20 cellular contexts compared by ENCODE assay signal in the genomic region with DNA sequence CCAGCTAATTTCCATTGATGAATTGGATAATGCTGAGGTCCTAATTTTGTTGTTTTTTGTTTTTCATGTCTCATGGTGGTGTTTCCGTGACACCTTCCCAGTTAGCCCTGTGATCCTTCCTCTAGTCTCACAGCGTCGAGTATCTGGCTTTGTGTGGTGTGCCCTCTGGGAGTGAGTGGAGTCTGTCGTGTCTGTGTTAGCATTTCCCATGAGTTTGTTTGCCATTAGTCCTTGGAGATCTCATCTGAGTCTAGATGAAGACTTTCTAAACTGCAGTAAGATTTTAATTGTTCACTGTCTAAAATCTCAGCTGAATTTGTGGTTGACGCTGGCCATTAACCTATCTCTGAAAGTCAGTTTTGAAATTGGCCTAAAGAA.
DNase-seq lines count a peak whose midpoint lies in the region; ATAC-seq and TF ChIP-seq lines count a peak whose summit lies in the region.
"Had no signal": no experiment of that assay in that cellular context is flagged by ENCODE, and none has a peak within 500 bp of the region (broad histone marks: within the 10 kb centered on the region; RNA-seq: fewer than 3 reads in every experiment).

No MANE protein-coding gene starts in this region.

- no peaks in the 10 kb centered on the region for H3K36me3 Mint-ChIP-seq in type B pancreatic cell

- no peaks in the 10 kb centered on the region for H3K9me3 Mint-ChIP-seq in type B pancreatic cell
- H3K9me3 Mint-ChIP-seq: activated naive CD4-positive, alpha-beta T cell treated with anti-CD3 and anti-CD28 coated beads, Interleukin-2, amount 50 U/mL, for 24 hours; memory B cell had no signal

- no peak overlapping the region for H4K91ac ChIP-seq in trophoblast cell (ENCODE audit: low read depth, low read length)

- H3K4me3 ChIP-seq in left ventricle myocardium inferior, result no peak overlapping the region
- H3K4me3 ChIP-seq in right cardiac atrium (ENCODE audit: low read length), result no peak overlapping the region
- H3K4me3 ChIP-seq in coronary artery, result no peak overlapping the region
- no peak overlapping the region for H3K4me3 ChIP-seq in trophoblast cell (ENCODE audit: low read depth, low read length)

- no peaks in the 10 kb centered on the region for H3K27me3 ChIP-seq in left ventricle myocardium inferior (ENCODE audit: low read depth)
- no peaks in the 10 kb centered on the region for H3K27me3 ChIP-seq in right cardiac atrium (ENCODE audit: control insufficient read depth, insufficient read depth)
- no peaks in the 10 kb centered on the region for H3K27me3 ChIP-seq in trophoblast cell (ENCODE audit: insufficient read depth, low read length)

- no peak overlapping the region for H3K9ac ChIP-seq in trophoblast cell (ENCODE audit: low read length)

- peak overlapping the region; percentile 42 for H2BK12ac ChIP-seq in trophoblast cell (ENCODE audit: low read length)

- no peak overlapping the region for H3K4me2 ChIP-seq in trophoblast cell (ENCODE audit: low read length)

- H4K12ac ChIP-seq in trophoblast cell (ENCODE audit: low read depth, low read length), result no peak overlapping the region

- no peak overlapping the region for H3K14ac ChIP-seq in trophoblast cell (ENCODE audit: low read length)

- DNase-seq in left ventricle myocardium inferior (no peak), right cardiac atrium (no peak), coronary artery (ENCODE audit: low spot score) (no peak), trophoblast cell (no peak), type B pancreatic cell (ENCODE audit: extremely low spot score, unreplicated experiment) (no peak), mucosa of gallbladder (ENCODE audit: low spot score) (no peak), NCI-H774 (lab: John Stamatoyannopoulos, UW) (no peak)
- no peak for DNase-seq in activated CD4-positive, alpha-beta T cell treated with anti-CD3 and anti-CD28 coated beads for 1 hour
- DNase-seq: ACHN; activated CD4-positive, alpha-beta T cell treated with anti-CD3 and anti-CD28 coated beads for 48 hours; activated T-cell treated with anti-CD3 and anti-CD28 coated beads for 4 hours; effector CD4-positive, alpha-beta T cell; GOT3; islet precursor cell; KG1; NCI-H1092; NCI-H69; T1000 had no signal

- 66% methylated on average over 5 of the region's 5 CpGs for WGBS in right cardiac atrium
- WGBS in trophoblast cell (ENCODE audit: extremely low coverage, insufficient coverage, insufficient read length), result no CpG with 5 or more reads among the region's 5 CpGs

- H4K8ac ChIP-seq in trophoblast cell (ENCODE audit: low read depth, low read length), result no peak overlapping the region

- no peak overlapping the region for H2BK120ac ChIP-seq in trophoblast cell (ENCODE audit: insufficient read depth, low read length, poor library complexity)

- H3K23ac ChIP-seq in trophoblast cell (ENCODE audit: low read length), result no peak overlapping the region

- peaks cover 34% of the 10 kb centered on the region for H3K36me3 ChIP-seq in left ventricle myocardium inferior
- no peaks in the 10 kb centered on the region for H3K36me3 ChIP-seq in trophoblast cell (ENCODE audit: control insufficient read depth in 1 of 2, insufficient read depth in 2 of 2, low read length in 2 of 2)

- peaks cover 1% of the 10 kb centered on the region for H3K79me2 ChIP-seq in trophoblast cell (ENCODE audit: control insufficient read depth, insufficient read depth, low read length, poor library complexity)

- H2AFZ ChIP-seq in trophoblast cell (ENCODE audit: insufficient read depth, low read length, poor library complexity), result no peak overlapping the region

- H3K9me3 ChIP-seq in left ventricle myocardium inferior (replicated peaks) (no peaks in the 10 kb centered on the region), right cardiac atrium (ENCODE audit: control insufficient read depth, low read length) (no peaks in the 10 kb centered on the region), trophoblast cell (ENCODE audit: insufficient read depth, low read depth, low read length) (no peaks in the 10 kb centered on the region)

- no peak overlapping the region for H2AK5ac ChIP-seq in trophoblast cell (ENCODE audit: low read length)

- H3K27me3 Mint-ChIP-seq in type B pancreatic cell, result no peaks in the 10 kb centered on the region
- H3K27me3 Mint-ChIP-seq: activated naive CD4-positive, alpha-beta T cell treated with anti-CD3 and anti-CD28 coated beads, Interleukin-2, amount 50 U/mL, for 24 hours; memory B cell had no signal

- intact Hi-C loops in left ventricle myocardium inferior (cut with micrococcal nuclease) (loop anchor here (5.0 to 10.0 kb wide), 2 partner anchors 267 to 320 kb away; no protein-coding TSS in a partner anchor), right cardiac atrium (cut with DNase I) (loop anchor here in 2 of 4 donors (5.0 to 10.0 kb wide), 2 partner anchors 307 to 310 kb away; no protein-coding TSS in a partner anchor)

- no peak for TF ChIP-seq CTCF in left ventricle myocardium inferior (IDR thresholded peaks at IDR 0.05; ENCODE audit: borderline replicate concordance)
- no peak for TF ChIP-seq CTCF in coronary artery (IDR thresholded peaks at IDR 0.05)
- TF ChIP-seq CTCF in type B pancreatic cell (conservative IDR thresholded peaks at IDR 0.05), result no peak

- H3K4me1 Mint-ChIP-seq in type B pancreatic cell (ENCODE audit: unreplicated experiment), result peaks cover 48% of the 10 kb centered on the region

- H3K27ac ChIP-seq in left ventricle myocardium inferior (replicated peaks) (peak overlapping the region; percentile 57), right cardiac atrium (ENCODE audit: low read length) (no peak overlapping the region), coronary artery (peak overlapping the region; percentile 68 to 77), trophoblast cell (ENCODE audit: low read depth, low read length) (no peak overlapping the region)

- no peak overlapping the region for H3K4ac ChIP-seq in trophoblast cell (ENCODE audit: low read depth, low read length)

- no peak overlapping the region for H2BK5ac ChIP-seq in trophoblast cell (ENCODE audit: low read depth, low read length, poor library complexity)

- peak overlapping the region; percentile 39 for H3K27ac Mint-ChIP-seq in type B pancreatic cell
- H3K27ac Mint-ChIP-seq: activated naive CD4-positive, alpha-beta T cell treated with anti-CD3 and anti-CD28 coated beads, Interleukin-2, amount 50 U/mL, for 24 hours; memory B cell had no signal

- no peak overlapping the region for H3K18ac ChIP-seq in trophoblast cell (ENCODE audit: low read length)

- no peak overlapping the region for H3K4me3 Mint-ChIP-seq in type B pancreatic cell
- H3K4me3 Mint-ChIP-seq: activated naive CD4-positive, alpha-beta T cell treated with anti-CD3 and anti-CD28 coated beads, Interleukin-2, amount 50 U/mL, for 24 hours; memory B cell had no signal

- H3K79me1 ChIP-seq in trophoblast cell (ENCODE audit: low read length), result peaks cover 23% of the 10 kb centered on the region

- H3K4me1 ChIP-seq in left ventricle myocardium inferior (peaks cover 49% of the 10 kb centered on the region), right cardiac atrium (ENCODE audit: control insufficient read depth, insufficient read depth, low read length) (no peaks in the 10 kb centered on the region), trophoblast cell (ENCODE audit: control insufficient read depth in 1 of 2, insufficient read depth in 2 of 2, low read length in 2 of 2) (peaks cover 11 to 14% of the 10 kb centered on the region in 2 experiments)

- ATAC-seq in right cardiac atrium, result no peak

Comparison
In these comparisons a context has a peak if more than half of its experiments do, and no peak if none do; other contexts are left out.
1. H3K27ac ChIP-seq: peak in left ventricle myocardium inferior (single experiment) and coronary artery (2 of 2); none in right cardiac atrium (single experiment) and trophoblast cell (single experiment).